In the genomic region with DNA sequence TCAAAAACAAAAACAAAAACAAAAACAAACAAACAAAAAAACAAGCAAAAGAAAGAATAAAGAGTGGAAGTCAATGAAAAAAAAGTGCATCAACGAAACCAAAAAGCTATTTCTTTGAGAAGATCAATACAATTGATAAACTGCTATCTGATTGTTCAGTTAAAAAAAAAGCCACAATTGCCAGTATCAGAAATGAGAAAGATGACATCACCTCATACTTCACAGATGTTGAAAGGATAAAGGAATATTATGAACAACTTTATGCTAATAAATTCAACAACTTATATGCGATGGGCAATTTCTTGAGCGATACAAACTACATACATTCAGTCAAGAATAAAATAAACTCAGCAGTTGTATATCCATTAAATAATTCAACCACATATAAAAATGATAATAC, we compare ENCODE assay signal across 21 cellular contexts.
"Had no signal": no experiment of that assay in that cellular context is flagged by ENCODE, and none has a peak within 500 bp of the region (broad histone marks: within the 10 kb centered on the region; RNA-seq: fewer than 3 reads in every experiment).

No MANE protein-coding gene starts in this region.

- H3K36me3 ChIP-seq: MG63 had no signal

- H3K9ac ChIP-seq: SK-N-SH had no signal

- H3K4me3 ChIP-seq: MG63 had no signal

- DNase-seq: IMR-90, Karpas-422, KG1, MG63, NCI-H1092, NCI-H1105 treated with DMSO at 0.1 percent for 48 hours, NCI-H1417 treated with DMSO at 0.1 percent for 48 hours, NCI-H146, NCI-H1694 treated with DMSO at 0.1 percent for 48 hours, NCI-H1930, NCI-H2081, NCI-H2107, NCI-H2227 treated with DMSO at 0.1 percent for 48 hours, NCI-H510A, NCI-H524 treated with DMSO at 0.1 percent for 48 hours, NCI-H69, NCI-H774, Right ventricle myocardium superior, RPMI8226, SK-N-SH, SW 1271 had no signal
